13 cellular contexts compared by ENCODE assay signal in the genomic region with DNA sequence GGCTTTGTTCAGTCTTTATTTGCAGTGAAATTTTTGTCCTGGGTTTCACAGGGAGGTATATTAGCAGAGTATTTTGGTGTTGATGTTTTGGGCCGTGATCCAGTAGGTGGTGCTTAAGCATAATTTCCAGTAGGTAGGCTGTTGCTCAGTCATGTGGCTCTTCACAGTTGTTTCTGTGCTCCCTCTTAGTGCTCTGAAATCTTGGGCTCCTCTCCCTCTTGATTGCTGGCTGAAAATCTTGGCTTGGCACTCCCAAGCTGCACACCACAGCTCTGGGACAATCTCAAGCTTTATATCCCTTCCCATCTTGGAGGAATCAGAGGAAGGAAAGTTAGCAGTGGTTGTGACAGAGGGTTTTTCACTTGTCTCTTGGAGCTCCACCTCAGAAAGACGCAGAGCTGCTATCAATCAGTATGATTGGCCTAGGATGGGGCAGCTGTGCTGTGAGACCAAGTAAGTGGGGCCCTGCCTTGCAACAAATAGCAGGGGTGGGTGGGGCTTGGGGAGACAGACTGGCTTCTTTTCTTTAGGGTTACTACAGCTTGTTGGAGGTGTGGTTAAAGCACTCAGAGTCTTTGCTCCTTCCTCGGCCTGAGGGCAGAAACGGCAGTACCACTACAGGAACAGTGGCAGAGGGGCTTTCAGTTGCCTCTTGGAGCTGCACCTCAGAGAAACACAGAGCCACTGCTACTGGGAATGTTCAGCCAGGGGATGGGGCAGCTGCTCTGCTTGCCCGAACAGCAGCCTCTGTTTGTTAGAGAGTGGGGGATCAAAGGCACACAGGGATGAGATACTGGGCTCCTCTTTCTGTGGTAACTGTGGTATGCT.
A peak's percentile ranks its signal among the peaks of the same experiment; 100 is the strongest.
DNase-seq lines count a peak whose midpoint lies in the region; ATAC-seq and TF ChIP-seq lines count a peak whose summit lies in the region.
"Had no signal": no experiment of that assay in that cellular context is flagged by ENCODE, and none has a peak within 500 bp of the region (broad histone marks: within the 10 kb centered on the region; RNA-seq: fewer than 3 reads in every experiment).

No MANE protein-coding gene starts in this region.

- peak; percentile 58 for DNase-seq in NCI-H446 treated with DMSO at 0.1 percent for 48 hours (lab: John Stamatoyannopoulos, UW)
- DNase-seq in fibroblast of pulmonary artery (ENCODE audit: low read depth): peak; percentile 9
- no peak for DNase-seq in osteocyte (ENCODE audit: extremely low spot score, unreplicated experiment)
- DNase-seq in stimulated activated CD4-positive, alpha-beta T cell treated with anti-CD3 and anti-CD28 coated beads, Interleukin-15, amount 100 ng/mL, for 24 hours: no peak
- DNase-seq in NCI-H1694 (lab: John Stamatoyannopoulos, UW): no peak
- DNase-seq in natural killer cell treated with Interleukin-12 subunit alpha and Interleukin-12 subunit beta and Interleukin-15 and Interleukin-18, amount 100 ng/mL, for 72 hours (ENCODE audit: low spot score): no peak
- DNase-seq in activated CD8-positive, alpha-beta memory T cell treated with anti-CD3 and anti-CD28 coated beads for 24 hours: no peak
- DNase-seq: activated CD4-positive, alpha-beta T cell treated with anti-CD3 and anti-CD28 coated beads, Interleukin-2, amount 50 U/mL, for 4 hours; activated effector memory CD4-positive, alpha-beta T cell treated with Interleukin-2 at 50 U/mL for 16 hours; Peyer's patch had no signal

- H3K36me3 Mint-ChIP-seq in osteocyte (ENCODE audit: unreplicated experiment): no peaks in the 10 kb centered on the region
- peaks cover 5% of the 10 kb centered on the region for H3K36me3 Mint-ChIP-seq in natural killer cell treated with Interleukin-12 subunit alpha and Interleukin-12 subunit beta and Interleukin-15 and Interleukin-18, amount 100 ng/mL, for 72 hours

- H3K4me1 Mint-ChIP-seq in osteocyte (ENCODE audit: unreplicated experiment): peaks cover 30% of the 10 kb centered on the region
- H3K4me1 Mint-ChIP-seq in natural killer cell treated with Interleukin-12 subunit alpha and Interleukin-12 subunit beta and Interleukin-15 and Interleukin-18, amount 100 ng/mL, for 72 hours (ENCODE audit: low read depth in 2 of 2): no peaks in the 10 kb centered on the region
- H3K4me1 Mint-ChIP-seq: central memory CD8-positive, alpha-beta T cell had no signal

- no peak for ATAC-seq in natural killer cell treated with Interleukin-12 subunit alpha and Interleukin-12 subunit beta and Interleukin-15 and Interleukin-18, amount 100 ng/mL, for 72 hours

- peak overlapping the region; percentile 74 for H3K27ac ChIP-seq in ACC112 (ENCODE audit: low read depth, low read length)
- H3K27ac ChIP-seq: HL-60 had no signal

- no peaks in the 10 kb centered on the region for H3K27me3 ChIP-seq in ACC112 (ENCODE audit: insufficient read depth, low read length)
- H3K27me3 ChIP-seq: Peyer's patch had no signal

- H3K4me1 ChIP-seq in ACC112 (ENCODE audit: control insufficient read depth, insufficient read depth, low read length, unreplicated experiment): peaks cover 16% of the 10 kb centered on the region
- H3K4me1 ChIP-seq: Peyer's patch had no signal

- peaks cover 15% of the 10 kb centered on the region for H3K9me3 Mint-ChIP-seq in osteocyte (ENCODE audit: unreplicated experiment)
- peaks cover 33% of the 10 kb centered on the region for H3K9me3 Mint-ChIP-seq in natural killer cell treated with Interleukin-12 subunit alpha and Interleukin-12 subunit beta and Interleukin-15 and Interleukin-18, amount 100 ng/mL, for 72 hours

- no peak for TF ChIP-seq CTCF in fibroblast of pulmonary artery (IDR thresholded peaks at IDR 0.05; ENCODE audit: low read length, missing control alignments)
- no peak for TF ChIP-seq CTCF in osteocyte (IDR thresholded peaks at IDR 0.05)

- H3K36me3 ChIP-seq in ACC112 (ENCODE audit: insufficient read depth, low read length): no peaks in the 10 kb centered on the region
- H3K36me3 ChIP-seq: Peyer's patch had no signal

- peak overlapping the region; percentile 78 for H3K27ac Mint-ChIP-seq in osteocyte (ENCODE audit: unreplicated experiment)
- H3K27ac Mint-ChIP-seq in natural killer cell treated with Interleukin-12 subunit alpha and Interleukin-12 subunit beta and Interleukin-15 and Interleukin-18, amount 100 ng/mL, for 72 hours: no peak overlapping the region

- H3K4me3 Mint-ChIP-seq in osteocyte (ENCODE audit: unreplicated experiment): no peak overlapping the region
- H3K4me3 Mint-ChIP-seq in natural killer cell treated with Interleukin-12 subunit alpha and Interleukin-12 subunit beta and Interleukin-15 and Interleukin-18, amount 100 ng/mL, for 72 hours: no peak overlapping the region
- H3K4me3 Mint-ChIP-seq: central memory CD8-positive, alpha-beta T cell had no signal

- no peaks in the 10 kb centered on the region for H3K27me3 Mint-ChIP-seq in osteocyte (ENCODE audit: unreplicated experiment)
- H3K27me3 Mint-ChIP-seq in natural killer cell treated with Interleukin-12 subunit alpha and Interleukin-12 subunit beta and Interleukin-15 and Interleukin-18, amount 100 ng/mL, for 72 hours: no peaks in the 10 kb centered on the region
- H3K27me3 Mint-ChIP-seq: central memory CD8-positive, alpha-beta T cell had no signal

- H2AFZ ChIP-seq in ACC112 (ENCODE audit: low read length, unreplicated experiment): no peak overlapping the region

- H3K4me3 ChIP-seq in ACC112 (ENCODE audit: low read depth, low read length) (peak overlapping the region; percentile 47; the same call in 1 of the 2 replicates), fibroblast of pulmonary artery (replicated peaks; ENCODE audit: low read depth, low read length) (no peak overlapping the region)
- H3K4me3 ChIP-seq: Peyer's patch had no signal

- no peaks in the 10 kb centered on the region for H3K79me2 ChIP-seq in ACC112 (ENCODE audit: control insufficient read depth, insufficient read depth, low read length, unreplicated experiment)

Comparison
In these comparisons a context has a peak if more than half of its experiments do, and no peak if none do; other contexts are left out.
1. DNase-seq: peak in NCI-H446 treated with DMSO at 0.1 percent for 48 hours (single experiment) and fibroblast of pulmonary artery (single experiment); none in osteocyte (single experiment), stimulated activated CD4-positive, alpha-beta T cell treated with anti-CD3 and anti-CD28 coated beads, Interleukin-15, amount 100 ng/mL, for 24 hours (single experiment), NCI-H1694 (single experiment), natural killer cell treated with Interleukin-12 subunit alpha and Interleukin-12 subunit beta and Interleukin-15 and Interleukin-18, amount 100 ng/mL, for 72 hours (single experiment) and activated CD8-positive, alpha-beta memory T cell treated with anti-CD3 and anti-CD28 coated beads for 24 hours (single experiment).